In the genomic region with DNA sequence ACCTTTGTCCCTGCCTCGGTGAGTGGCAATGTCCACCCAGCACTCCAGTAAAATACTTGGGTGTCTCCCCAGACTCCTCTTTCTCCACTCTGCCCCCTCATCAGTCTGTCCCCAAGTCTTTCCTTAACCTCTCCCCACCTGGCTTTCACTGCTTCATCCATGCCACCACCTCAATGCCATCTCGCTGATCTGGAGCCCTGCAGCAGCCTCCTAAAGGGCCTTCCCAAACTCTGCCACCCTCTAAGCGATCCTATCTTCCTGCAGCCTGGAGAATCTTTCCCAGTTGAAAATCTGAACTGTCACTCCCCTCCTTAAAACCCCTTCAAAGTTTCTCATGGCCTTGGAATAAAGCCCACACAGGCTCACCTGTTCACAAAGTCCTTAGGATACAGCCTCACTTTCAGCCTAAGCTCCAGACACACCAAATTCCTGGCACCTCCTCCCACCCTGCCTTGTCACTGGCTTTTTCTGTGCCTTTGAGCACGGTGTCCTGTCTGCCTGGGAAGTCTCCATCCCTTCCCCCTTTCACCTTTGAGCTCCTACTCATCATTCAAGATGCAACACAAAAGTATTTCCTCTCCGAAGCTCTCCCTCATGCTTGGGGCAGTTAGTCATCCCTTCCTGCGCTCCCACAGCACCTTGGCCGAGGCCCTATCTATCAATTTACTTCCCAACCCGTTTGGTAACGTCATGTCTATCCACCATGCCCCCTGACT, we compare ENCODE assay signal across 16 cellular contexts. TPM values are rescaled to one million over a fixed set of nuclear protein-coding genes. Genes with fewer than 3 reads are reported as not detected.
DNase-seq lines count a peak whose midpoint lies in the region; TF ChIP-seq lines count a peak whose summit lies in the region.
"Had no signal": no experiment of that assay in that cellular context is flagged by ENCODE, and none has a peak within 500 bp of the region (broad histone marks: within the 10 kb centered on the region; RNA-seq: fewer than 3 reads in every experiment).

No MANE protein-coding gene starts in this region.

- H2BK12ac ChIP-seq in trophoblast cell (ENCODE audit: low read length), result no peak overlapping the region

- no peak overlapping the region for H3K27ac Mint-ChIP-seq in CD4-positive, alpha-beta memory T cell
- H3K27ac Mint-ChIP-seq: activated B cell treated with CpG ODN at 0.5 μM for 24 hours; activated T-helper 1 cell treated with anti-CD3 and anti-CD28 coated beads, Interleukin-12 subunit alpha, Interleukin-12 subunit beta, Interleukin-2, Interleukin-4 antibody, amounts not matched to agents 30 ng/mL and 10 ng/mL and 1 ng/mL, durations not matched to agents 14 hours and 24 hours and 36 hours; mesothelial cell of epicardium had no signal

- peaks cover 4% of the 10 kb centered on the region for H3K79me1 ChIP-seq in trophoblast cell (ENCODE audit: low read length)

- no peaks in the 10 kb centered on the region for H3K9me2 ChIP-seq in SK-N-SH

- H3K4me3 ChIP-seq in SK-N-SH (ENCODE audit: low read depth in 2 of 2, low read length in 1 of 2) (peak overlapping the region in 1 of 2 experiments; percentile 84; a peak in 2 of 4 replicates), epithelial cell of proximal tubule (ENCODE audit: low read depth, low read length) (peak overlapping the region; percentile 81), trophoblast cell (ENCODE audit: low read depth, low read length) (no peak overlapping the region)
- no peak overlapping the region for H3K4me3 ChIP-seq in CD4-positive, alpha-beta memory T cell (ENCODE audit: low read length in 2 of 2)
- H3K4me3 ChIP-seq: coronary artery, heart right ventricle, sigmoid colon had no signal

- no peak overlapping the region for H2AK5ac ChIP-seq in trophoblast cell (ENCODE audit: low read length)

- H3K36me3 Mint-ChIP-seq in CD4-positive, alpha-beta memory T cell, result peaks cover 16 to 17% of the 10 kb centered on the region in 2 donors

- H3K4me1 ChIP-seq in SK-N-SH (ENCODE audit: control insufficient read depth in 1 of 2, insufficient read depth in 2 of 2, low read depth in 1 of 2, low read length in 1 of 2) (peaks cover 14% of the 10 kb centered on the region in 2 experiments; a peak in 3 of 4 replicates), trophoblast cell (ENCODE audit: control insufficient read depth in 1 of 2, insufficient read depth in 2 of 2, low read length in 2 of 2) (peaks cover 24 to 29% of the 10 kb centered on the region in 2 experiments)
- peaks cover 16% of the 10 kb centered on the region for H3K4me1 ChIP-seq in CD4-positive, alpha-beta memory T cell (ENCODE audit: insufficient read depth, low read length)

- peak overlapping the region; percentile 98 for H3K4me2 ChIP-seq in SK-N-SH
- peak overlapping the region; percentile 28 for H3K4me2 ChIP-seq in trophoblast cell (ENCODE audit: low read length)

- H3K36me3 ChIP-seq in SK-N-SH (replicated peaks in 1 of 2; ENCODE audit: control insufficient read depth in 1 of 2, insufficient read depth in 2 of 2, low read length in 1 of 2) (peaks cover 15 to 19% of the 10 kb centered on the region in 2 experiments), trophoblast cell (ENCODE audit: control insufficient read depth in 1 of 2, insufficient read depth in 2 of 2, low read length in 2 of 2) (peaks cover 11 to 12% of the 10 kb centered on the region in 2 experiments)
- H3K36me3 ChIP-seq in CD4-positive, alpha-beta memory T cell (ENCODE audit: insufficient read depth, low read length), result peaks cover 14% of the 10 kb centered on the region

- peak in 1 of 2 experiments; percentile 67; a peak in 1 of 4 replicates for TF ChIP-seq EP300 in SK-N-SH (IDR thresholded peaks at IDR 0.05; ENCODE audit: borderline replicate concordance in 1 of 2, low read depth in 1 of 2, low read length in 1 of 2)

- H2AFZ ChIP-seq in SK-N-SH (ENCODE audit: low read depth) (no peak overlapping the region), trophoblast cell (ENCODE audit: insufficient read depth, low read length, poor library complexity) (no peak overlapping the region)

- H4K8ac ChIP-seq in trophoblast cell (ENCODE audit: low read depth, low read length), result no peak overlapping the region

- H3K4me1 Mint-ChIP-seq in CD4-positive, alpha-beta memory T cell, result peaks cover 18 to 44% (median 26%) of the 10 kb centered on the region in 4 donors

- peak overlapping the region in 2 of 8 donors; percentile 28 to 40 for H3K4me3 Mint-ChIP-seq in CD4-positive, alpha-beta memory T cell
- H3K4me3 Mint-ChIP-seq: activated B cell treated with CpG ODN at 0.5 μM for 24 hours; activated T-helper 1 cell treated with anti-CD3 and anti-CD28 coated beads, Interleukin-12 subunit alpha, Interleukin-12 subunit beta, Interleukin-2, Interleukin-4 antibody, amounts not matched to agents 30 ng/mL and 10 ng/mL and 1 ng/mL, durations not matched to agents 14 hours and 24 hours and 36 hours; mesothelial cell of epicardium had no signal

- H3K4ac ChIP-seq in trophoblast cell (ENCODE audit: low read depth, low read length), result no peak overlapping the region

- H3K27ac ChIP-seq in SK-N-SH (ENCODE audit: low read depth in 2 of 2, low read length in 1 of 2), result peak overlapping the region in 1 of 2 experiments; percentile 58; a peak in 2 of 4 replicates
- no peak overlapping the region for H3K27ac ChIP-seq in trophoblast cell (ENCODE audit: low read depth, low read length)
- H3K27ac ChIP-seq in CD4-positive, alpha-beta memory T cell (ENCODE audit: low read depth, low read length), result no peak overlapping the region
- H3K27ac ChIP-seq: coronary artery, heart right ventricle, sigmoid colon had no signal

- 25% methylated on average over 9 of the region's 9 CpGs for WGBS in SK-N-SH (ENCODE audit: low lambda C conversion rate)
- WGBS in trophoblast cell (ENCODE audit: extremely low coverage, insufficient coverage, insufficient read length), result no CpG with 5 or more reads among the region's 9 CpGs

- peaks cover 0 to 2% (median 0%) of the 10 kb centered on the region in 8 donors for H3K9me3 Mint-ChIP-seq in CD4-positive, alpha-beta memory T cell
- H3K9me3 Mint-ChIP-seq: activated B cell treated with CpG ODN at 0.5 μM for 24 hours; activated T-helper 1 cell treated with anti-CD3 and anti-CD28 coated beads, Interleukin-12 subunit alpha, Interleukin-12 subunit beta, Interleukin-2, Interleukin-4 antibody, amounts not matched to agents 30 ng/mL and 10 ng/mL and 1 ng/mL, durations not matched to agents 14 hours and 24 hours and 36 hours; mesothelial cell of epicardium had no signal

- TF ChIP-seq RAD21 in SK-N-SH (IDR thresholded peaks at IDR 0.05; ENCODE audit: low read length), result no peak

- peaks cover 6% of the 10 kb centered on the region for H3F3A ChIP-seq in SK-N-SH (replicated peaks; ENCODE audit: insufficient read depth)

- no peaks in the 10 kb centered on the region for H3K27me3 ChIP-seq in SK-N-SH (ENCODE audit: insufficient read depth)
- peaks cover 9% of the 10 kb centered on the region for H3K27me3 ChIP-seq in trophoblast cell (ENCODE audit: insufficient read depth, low read length)
- peaks cover 44% of the 10 kb centered on the region for H3K27me3 ChIP-seq in CD4-positive, alpha-beta memory T cell (ENCODE audit: insufficient read depth, low read length)

- H3K27me3 Mint-ChIP-seq in CD4-positive, alpha-beta memory T cell, result peaks cover 47 to 59% of the 10 kb centered on the region in 2 donors

- no peak overlapping the region for H2BK5ac ChIP-seq in trophoblast cell (ENCODE audit: low read depth, low read length, poor library complexity)

- no peaks in the 10 kb centered on the region for H3K9me3 ChIP-seq in SK-N-SH
- no peaks in the 10 kb centered on the region for H3K9me3 ChIP-seq in trophoblast cell (ENCODE audit: insufficient read depth, low read depth, low read length)
- H3K9me3 ChIP-seq in CD4-positive, alpha-beta memory T cell (ENCODE audit: control insufficient read depth in 1 of 2, low read length in 2 of 2), result no peaks in the 10 kb centered on the region
- H3K9me3 ChIP-seq: heart right ventricle, sigmoid colon had no signal

- H3K79me2 ChIP-seq in SK-N-SH (ENCODE audit: insufficient read depth) (peaks cover 49% of the 10 kb centered on the region), trophoblast cell (ENCODE audit: control insufficient read depth, insufficient read depth, low read length, poor library complexity) (peaks cover 4% of the 10 kb centered on the region)

- H4K91ac ChIP-seq in trophoblast cell (ENCODE audit: low read depth, low read length), result peak overlapping the region; percentile 20

- CTCF ChIA-PET in SK-N-SH (lab: Yijun Ruan, JAX), result no interaction called here
- CTCF ChIA-PET in CD4-positive, alpha-beta memory T cell (lab: Charles Lee; ENCODE audit: partially characterized antibody), result no interaction called here

- H3K14ac ChIP-seq in trophoblast cell (ENCODE audit: low read length), result no peak overlapping the region

- H3K23ac ChIP-seq in trophoblast cell (ENCODE audit: low read length), result no peak overlapping the region

- POLR2A ChIA-PET in SK-N-SH (lab: Yijun Ruan, JAX), result interaction anchor here (1.8 kb wide), 1 partner anchor 10 kb away, joined by 6 read pairs; the partner anchor contains the start of gene VPS25
- POLR2A ChIA-PET in CD4-positive, alpha-beta memory T cell (lab: Charles Lee; ENCODE audit: partially characterized antibody), result no interaction called here

- H3K9ac ChIP-seq in SK-N-SH (peak overlapping the region; percentile 87), trophoblast cell (ENCODE audit: low read length) (no peak overlapping the region)

- TF ChIP-seq CTCF in SK-N-SH (IDR thresholded peaks at IDR 0.05), result no peak
- no peak for TF ChIP-seq CTCF in epithelial cell of proximal tubule (conservative IDR thresholded peaks at IDR 0.05; ENCODE audit: low read depth, low read length)
- no peak for TF ChIP-seq CTCF in GM10266 (IDR thresholded peaks at IDR 0.05; ENCODE audit: control insufficient read depth, insufficient read depth, low read depth, missing control alignments)

- no peak overlapping the region for H4K12ac ChIP-seq in trophoblast cell (ENCODE audit: low read depth, low read length)

- no peak overlapping the region for H3K18ac ChIP-seq in trophoblast cell (ENCODE audit: low read length)

- DNase-seq in GM04503 (ENCODE audit: low read depth) (peak; percentile 53), SK-N-SH (no peak), epithelial cell of proximal tubule (ENCODE audit: low read depth) (no peak), trophoblast cell (peak; percentile 74 to 82), D341Med (ENCODE audit: low spot score) (no peak), GM10266 (ENCODE audit: extremely low spot score) (no peak), posterior cingulate gyrus (no peak)
- DNase-seq in CD4-positive, alpha-beta memory T cell, result no peak
- DNase-seq: activated B cell treated with CpG ODN at 0.5 μM for 24 hours, DMS79 treated with DMSO at 0.1 percent for 48 hours, heart right ventricle, KG1, sigmoid colon had no signal

- intact Hi-C loops in CD4-positive, alpha-beta memory T cell (cut with micrococcal nuclease), result no loop called here
- intact Hi-C loops in posterior cingulate gyrus (cut with DNase I), result no loop called here

- H4K20me1 ChIP-seq in SK-N-SH (ENCODE audit: insufficient read depth), result no peaks in the 10 kb centered on the region

- no peak overlapping the region for H2BK120ac ChIP-seq in trophoblast cell (ENCODE audit: insufficient read depth, low read length, poor library complexity)

RNA-seq across cellular contexts. Expression of gene WNK4, which starts 2.8 kb away (rescaled TPM):
- 8.7 and 12.5 TPM in 2 replicates for polyA plus RNA-seq in SK-N-SH (2012; rRNA removed)
- polyA plus RNA-seq in SK-N-SH (2012; cell fraction: cytosol; rRNA removed), result 4.5 and 6.2 TPM in 2 replicates
- polyA plus RNA-seq in SK-N-SH (2012; cell fraction: nucleus; rRNA removed), result 45.5 and 57.2 TPM in 2 replicates
- total RNA-seq in epithelial cell of proximal tubule, result 2.3 and 11.3 TPM in 2 replicates
- polyA plus RNA-seq in trophoblast cell (2013), result 1.7 and 1.9 TPM in 2 replicates
- total RNA-seq in CD4-positive, alpha-beta memory T cell, result under 1 TPM; 0.14 to 0.41 TPM
- not detected for polyA plus RNA-seq in CD4-positive, alpha-beta memory T cell

RNA-seq across cellular contexts. Expression of gene VPS25, which starts 10.0 kb away (rescaled TPM):
- polyA plus RNA-seq in SK-N-SH (2012; rRNA removed), result 127 and 158 TPM in 2 replicates
- polyA plus RNA-seq in SK-N-SH (2012; cell fraction: cytosol; rRNA removed), result 112 and 145 TPM in 2 replicates
- polyA plus RNA-seq in SK-N-SH (2012; cell fraction: nucleus; rRNA removed), result 67.3 and 101 TPM in 2 replicates
- 90.1 and 136 TPM in 2 replicates for total RNA-seq in epithelial cell of proximal tubule
- polyA plus RNA-seq in trophoblast cell (2013), result 66.3 and 72.1 TPM in 2 replicates
- 10 to 100 TPM; 39.3 to 43.6 TPM for total RNA-seq in CD4-positive, alpha-beta memory T cell
- 10 to 100 TPM; 39.8 to 63.3 TPM for polyA plus RNA-seq in CD4-positive, alpha-beta memory T cell

RNA-seq across cellular contexts. Expression of gene COA3, which starts 15.3 kb away (rescaled TPM):
- polyA plus RNA-seq in SK-N-SH (2012; rRNA removed), result 90.5 and 103 TPM in 2 replicates
- 91.5 and 93.2 TPM in 2 replicates for polyA plus RNA-seq in SK-N-SH (2012; cell fraction: cytosol; rRNA removed)
- 36.0 and 45.7 TPM in 2 replicates for polyA plus RNA-seq in SK-N-SH (2012; cell fraction: nucleus; rRNA removed)
- total RNA-seq in epithelial cell of proximal tubule, result 85.6 and 95.0 TPM in 2 replicates
- polyA plus RNA-seq in trophoblast cell (2013), result 57.8 and 61.4 TPM in 2 replicates
- total RNA-seq in CD4-positive, alpha-beta memory T cell, result 10 to 100 TPM; 27.7 to 30.1 TPM
- 100 to 1,000 TPM; 110 to 153 TPM for polyA plus RNA-seq in CD4-positive, alpha-beta memory T cell

RNA-seq across cellular contexts. Expression of gene CNTD1, which starts 15.4 kb away (rescaled TPM):
- polyA plus RNA-seq in SK-N-SH (2012; rRNA removed), result 0.26 TPM in 1 of 2 replicates, not detected in the other
- polyA plus RNA-seq in SK-N-SH (2012; cell fraction: cytosol; rRNA removed), result 0.10 and 0.30 TPM in 2 replicates
- polyA plus RNA-seq in SK-N-SH (2012; cell fraction: nucleus; rRNA removed), result 0.18 and 0.19 TPM in 2 replicates
- total RNA-seq in epithelial cell of proximal tubule, result not detected in 2 replicates
- polyA plus RNA-seq in trophoblast cell (2013), result 0.14 and 0.25 TPM in 2 replicates
- not detected for total RNA-seq in CD4-positive, alpha-beta memory T cell
- polyA plus RNA-seq in CD4-positive, alpha-beta memory T cell, result under 1 TPM; 0.22 to 0.43 TPM
- total RNA-seq: activated B cell treated with CpG ODN at 0.5 μM for 24 hours; activated T-helper 1 cell treated with anti-CD3 and anti-CD28 coated beads, Interleukin-12 subunit alpha, Interleukin-12 subunit beta, Interleukin-2, Interleukin-4 antibody, amounts not matched to agents 30 ng/mL and 10 ng/mL and 1 ng/mL, durations not matched to agents 14 hours and 24 hours and 36 hours had no signal

RNA-seq across cellular contexts. Expression of gene RAMP2, which starts 22.2 kb away (rescaled TPM):
- polyA plus RNA-seq in SK-N-SH (2012; rRNA removed), result 2.5 and 3.0 TPM in 2 replicates
- polyA plus RNA-seq in SK-N-SH (2012; cell fraction: cytosol; rRNA removed), result 2.3 and 2.9 TPM in 2 replicates
- 0.52 and 0.61 TPM in 2 replicates for polyA plus RNA-seq in SK-N-SH (2012; cell fraction: nucleus; rRNA removed)
- 1.0 and 4.3 TPM in 2 replicates for total RNA-seq in epithelial cell of proximal tubule
- polyA plus RNA-seq in trophoblast cell (2013), result 0.64 TPM in 2 replicates
- not detected for total RNA-seq in CD4-positive, alpha-beta memory T cell
- polyA plus RNA-seq in CD4-positive, alpha-beta memory T cell, result not detected
- total RNA-seq: activated B cell treated with CpG ODN at 0.5 μM for 24 hours; activated T-helper 1 cell treated with anti-CD3 and anti-CD28 coated beads, Interleukin-12 subunit alpha, Interleukin-12 subunit beta, Interleukin-2, Interleukin-4 antibody, amounts not matched to agents 30 ng/mL and 10 ng/mL and 1 ng/mL, durations not matched to agents 14 hours and 24 hours and 36 hours had no signal

Comparison
In these comparisons a context has a peak if more than half of its experiments do, and no peak if none do; other contexts are left out.
1. DNase-seq: peak in GM04503 (single experiment) and trophoblast cell (2 of 2); none in SK-N-SH (single experiment), epithelial cell of proximal tubule (single experiment), D341Med (single experiment), CD4-positive, alpha-beta memory T cell (0 of 5), GM10266 (single experiment) and posterior cingulate gyrus (0 of 10).